Comparison of ENCODE assay signal across 12 cellular contexts in genomic region chr22:20324139-20324516, GRCh38. TPM values are rescaled to one million over a fixed set of nuclear protein-coding genes. Genes with fewer than 3 reads are reported as not detected.
DNase-seq lines count a peak whose midpoint lies in the region; ATAC-seq and TF ChIP-seq lines count a peak whose summit lies in the region.
"Had no signal": no experiment of that assay in that cellular context is flagged by ENCODE, and none has a peak within 500 bp of the region (broad histone marks: within the 10 kb centered on the region; RNA-seq: fewer than 3 reads in every experiment).

No MANE protein-coding gene starts in this region.

- H2AK5ac ChIP-seq in mesenchymal stem cell (ENCODE audit: low read length, severe bottlenecking), result no peak overlapping the region

- H3K27me3 ChIP-seq in right atrium auricular region, result no peaks in the 10 kb centered on the region
- no peaks in the 10 kb centered on the region for H3K27me3 ChIP-seq in mesenchymal stem cell (ENCODE audit: control insufficient read depth in 1 of 2, insufficient read depth in 1 of 2, low read length in 2 of 2)
- H3K27me3 ChIP-seq in testis, result no peaks in the 10 kb centered on the region
- H3K27me3 ChIP-seq: adrenal gland had no signal

- TF ChIP-seq CTCF in right atrium auricular region (IDR thresholded peaks at IDR 0.05) (no peak), testis (IDR thresholded peaks at IDR 0.05) (no peak)

- H3K9me3 ChIP-seq in right atrium auricular region, result no peaks in the 10 kb centered on the region
- H3K9me3 ChIP-seq in mesenchymal stem cell (ENCODE audit: control insufficient read depth, low read length), result no peaks in the 10 kb centered on the region
- H3K9me3 ChIP-seq in testis, result no peaks in the 10 kb centered on the region
- H3K9me3 ChIP-seq: adrenal gland had no signal

- H3K4me2 ChIP-seq in mesenchymal stem cell (ENCODE audit: low read length, poor library complexity, severe bottlenecking), result no peak overlapping the region

- no peak overlapping the region for H2AFZ ChIP-seq in mesenchymal stem cell (ENCODE audit: low read depth, low read length)

- no peaks in the 10 kb centered on the region for H3K36me3 ChIP-seq in right atrium auricular region
- no peaks in the 10 kb centered on the region for H3K36me3 ChIP-seq in mesenchymal stem cell (ENCODE audit: control insufficient read depth in 1 of 2, insufficient read depth in 2 of 2, low read depth in 1 of 2, low read length in 2 of 2)
- H3K36me3 ChIP-seq in testis (ENCODE audit: low read depth, missing control alignments), result no peaks in the 10 kb centered on the region
- H3K36me3 ChIP-seq: adrenal gland had no signal

- no peak overlapping the region for H3K27ac ChIP-seq in right atrium auricular region
- H3K27ac ChIP-seq in mesenchymal stem cell (ENCODE audit: low read length, poor library complexity, severe bottlenecking), result no peak overlapping the region
- H3K27ac ChIP-seq in testis, result no peak overlapping the region
- H3K27ac ChIP-seq: adrenal gland had no signal

- peaks cover 0 to 23% of the 10 kb centered on the region in 2 donors for H3K4me1 ChIP-seq in right atrium auricular region
- peaks cover 22% of the 10 kb centered on the region for H3K4me1 ChIP-seq in mesenchymal stem cell (ENCODE audit: control insufficient read depth, insufficient read depth, low read depth, low read length)
- H3K4me1 ChIP-seq in testis, result peaks cover 12% of the 10 kb centered on the region

- in situ Hi-C loops in ACHN (cut with HindIII; ENCODE audit: low pct_ligation_motif_present, low pct_unique_long_range_greater_than_20kb, low sequenced_read_pairs), result no loop called here

- H3K4me3 ChIP-seq in right atrium auricular region (no peak overlapping the region), mesenchymal stem cell (ENCODE audit: insufficient read depth in 1 of 2, low read depth in 1 of 2, low read length in 2 of 2) (peak overlapping the region in 1 of 2 experiments; percentile 4), testis (no peak overlapping the region)
- H3K4me3 ChIP-seq: adrenal gland had no signal

- no peak overlapping the region for H4K91ac ChIP-seq in mesenchymal stem cell (ENCODE audit: low read length)

- TF ChIP-seq POLR2A in testis (IDR thresholded peaks at IDR 0.05), result no peak

- no peak overlapping the region for H2BK120ac ChIP-seq in mesenchymal stem cell (ENCODE audit: low read depth, low read length)

- no peak overlapping the region for H3K18ac ChIP-seq in mesenchymal stem cell (ENCODE audit: low read depth in 1 of 2, low read length in 2 of 2)

- H3K14ac ChIP-seq in mesenchymal stem cell (ENCODE audit: low read length in 2 of 2), result no peak overlapping the region

- H3K79me1 ChIP-seq in mesenchymal stem cell (replicated peaks; ENCODE audit: low read length, poor library complexity, severe bottlenecking), result peaks cover 23% of the 10 kb centered on the region

- no peak for ATAC-seq in left ventricle myocardium superior
- ATAC-seq: sciatic nerve had no signal

- peak overlapping the region; percentile 70 for H3K9ac ChIP-seq in mesenchymal stem cell (ENCODE audit: low read length)

- H3K23ac ChIP-seq in mesenchymal stem cell (ENCODE audit: low read length in 2 of 2), result no peak overlapping the region

- no peak overlapping the region for H4K8ac ChIP-seq in mesenchymal stem cell (ENCODE audit: low read length)

- intact Hi-C loops in left ventricle myocardium superior (cut with micrococcal nuclease) (no loop called here), testis (cut with DNase I; ENCODE audit: low total_unique reads) (no loop called here)

- WGBS in mesenchymal stem cell, result 92% methylated on average over 5 of the region's 5 CpGs
- WGBS in testis, 2 donors, result 79 to 91% methylated on average over 5 of the region's 5 CpGs

- no peak overlapping the region for H2BK12ac ChIP-seq in mesenchymal stem cell (ENCODE audit: low read length in 2 of 2)

- DNase-seq in right atrium auricular region (ENCODE audit: low spot score) (peak; percentile 34), left ventricle myocardium superior (no peak), mesenchymal stem cell (no peak), testis (peak; percentile 7), NCI-H82 (lab: John Stamatoyannopoulos, UW) (no peak), NCI-H526 (lab: John Stamatoyannopoulos, UW) (no peak), ACHN (no peak)
- DNase-seq in activated T-cell treated with anti-CD3 and anti-CD28 coated beads, Interleukin-2, amount 50 U/mL, for 48 hours, result peak; percentile 67 to 72
- DNase-seq: cortex of kidney, DMS79 had no signal

- H2BK5ac ChIP-seq in mesenchymal stem cell (ENCODE audit: low read depth, low read length, poor library complexity, severe bottlenecking), result no peak overlapping the region

- H3K4ac ChIP-seq in mesenchymal stem cell (ENCODE audit: low read depth in 1 of 2, low read length in 2 of 2), result no peak overlapping the region

- no peak overlapping the region for H2BK15ac ChIP-seq in mesenchymal stem cell (ENCODE audit: low read depth, poor library complexity, severe bottlenecking)

RNA-seq across cellular contexts. Expression of gene DGCR6L, which starts 4.3 kb away (rescaled TPM):
- total RNA-seq in right atrium auricular region, result 10 to 100 TPM; 60.4 to 64.3 TPM
- 46.8 TPM for total RNA-seq in left ventricle myocardium superior
- polyA plus RNA-seq in mesenchymal stem cell (2013, experiment 1 of 2), result 24.5 TPM
- polyA plus RNA-seq in mesenchymal stem cell (2013, experiment 2 of 2), result 24.9 TPM
- total RNA-seq in testis, result 100 to 1,000 TPM; 152 to 257 TPM
- 171 TPM for polyA plus RNA-seq in testis (ENCODE audit: insufficient read depth, low read depth, low replicate concordance)

RNA-seq across cellular contexts. Expression of gene RTN4R, which starts 56.0 kb away (rescaled TPM):
- 1 to 10 TPM; 1.0 to 2.0 TPM for total RNA-seq in right atrium auricular region
- total RNA-seq in left ventricle myocardium superior, result 1.2 TPM
- 0.79 TPM for polyA plus RNA-seq in mesenchymal stem cell (2013, experiment 1 of 2)
- polyA plus RNA-seq in mesenchymal stem cell (2013, experiment 2 of 2), result 0.93 TPM
- 1 to 10 TPM; 5.1 to 6.1 TPM for total RNA-seq in testis
- polyA plus RNA-seq in testis (ENCODE audit: insufficient read depth, low read depth, low replicate concordance), result 2.1 TPM

Comparison
In these comparisons a context has a peak if more than half of its experiments do, and no peak if none do; other contexts are left out.
1. DNase-seq: peak in right atrium auricular region (single experiment), activated T-cell treated with anti-CD3 and anti-CD28 coated beads, Interleukin-2, amount 50 U/mL, for 48 hours (2 of 2) and testis (single experiment); none in left ventricle myocardium superior (single experiment), mesenchymal stem cell (single experiment), NCI-H82 (single experiment), NCI-H526 (0 of 2) and ACHN (single experiment).